In genomic region chr9:109440797-109441287, GRCh38 we compare ENCODE assay signal across 1 cellular context.
A peak's percentile ranks its signal among the peaks of the same experiment; 100 is the strongest.
TF ChIP-seq lines count a peak whose summit lies in the region.

No MANE protein-coding gene starts in this region.

TF ChIP-seq in K562, 482 proteins besides CTCF, POLR2A, EP300 and RAD21 (continued from another document):
- TF ChIP-seq E2F8 (IDR thresholded peaks at IDR 0.05; ENCODE audit: low read depth, partially characterized antibody) = no peak
- peak in 1 of 2 experiments; percentile 41; a peak in 1 of 4 replicates for TF ChIP-seq FOXK2 (conservative IDR thresholded peaks at IDR 0.05 in 1 of 2, IDR thresholded peaks at IDR 0.05 in 1 of 2; ENCODE audit: low read depth in 2 of 2)
- TF ChIP-seq MEF2D (tag; conservative IDR thresholded peaks at IDR 0.05; ENCODE audit: low read depth) = peak; percentile 85
- TF ChIP-seq SMC3 (conservative IDR thresholded peaks at IDR 0.05; ENCODE audit: insufficient read depth, low read depth, low read length) = peak; percentile 51; the same call in 1 of the 2 replicates
- peak; percentile 79 for TF ChIP-seq TBP (optimal IDR thresholded peaks at IDR 0.05; ENCODE audit: low read depth, low read length)
- no peak for TF ChIP-seq GATAD2B (IDR thresholded peaks at IDR 0.05; ENCODE audit: borderline replicate concordance)
- TF ChIP-seq ZFP91 (CRISPR knock-in tag; IDR thresholded peaks at IDR 0.05) = peak; percentile 78
- no peak for TF ChIP-seq SIX5 (IDR thresholded peaks at IDR 0.05; ENCODE audit: borderline replicate concordance in 1 of 2, insufficient read depth in 1 of 2, low read depth in 1 of 2, low read length in 2 of 2)
- peak; percentile 36; the same call in 1 of the 2 replicates for TF ChIP-seq ZNF766 (CRISPR knock-in tag; conservative IDR thresholded peaks at IDR 0.05)
- TF ChIP-seq, protein P1, sequence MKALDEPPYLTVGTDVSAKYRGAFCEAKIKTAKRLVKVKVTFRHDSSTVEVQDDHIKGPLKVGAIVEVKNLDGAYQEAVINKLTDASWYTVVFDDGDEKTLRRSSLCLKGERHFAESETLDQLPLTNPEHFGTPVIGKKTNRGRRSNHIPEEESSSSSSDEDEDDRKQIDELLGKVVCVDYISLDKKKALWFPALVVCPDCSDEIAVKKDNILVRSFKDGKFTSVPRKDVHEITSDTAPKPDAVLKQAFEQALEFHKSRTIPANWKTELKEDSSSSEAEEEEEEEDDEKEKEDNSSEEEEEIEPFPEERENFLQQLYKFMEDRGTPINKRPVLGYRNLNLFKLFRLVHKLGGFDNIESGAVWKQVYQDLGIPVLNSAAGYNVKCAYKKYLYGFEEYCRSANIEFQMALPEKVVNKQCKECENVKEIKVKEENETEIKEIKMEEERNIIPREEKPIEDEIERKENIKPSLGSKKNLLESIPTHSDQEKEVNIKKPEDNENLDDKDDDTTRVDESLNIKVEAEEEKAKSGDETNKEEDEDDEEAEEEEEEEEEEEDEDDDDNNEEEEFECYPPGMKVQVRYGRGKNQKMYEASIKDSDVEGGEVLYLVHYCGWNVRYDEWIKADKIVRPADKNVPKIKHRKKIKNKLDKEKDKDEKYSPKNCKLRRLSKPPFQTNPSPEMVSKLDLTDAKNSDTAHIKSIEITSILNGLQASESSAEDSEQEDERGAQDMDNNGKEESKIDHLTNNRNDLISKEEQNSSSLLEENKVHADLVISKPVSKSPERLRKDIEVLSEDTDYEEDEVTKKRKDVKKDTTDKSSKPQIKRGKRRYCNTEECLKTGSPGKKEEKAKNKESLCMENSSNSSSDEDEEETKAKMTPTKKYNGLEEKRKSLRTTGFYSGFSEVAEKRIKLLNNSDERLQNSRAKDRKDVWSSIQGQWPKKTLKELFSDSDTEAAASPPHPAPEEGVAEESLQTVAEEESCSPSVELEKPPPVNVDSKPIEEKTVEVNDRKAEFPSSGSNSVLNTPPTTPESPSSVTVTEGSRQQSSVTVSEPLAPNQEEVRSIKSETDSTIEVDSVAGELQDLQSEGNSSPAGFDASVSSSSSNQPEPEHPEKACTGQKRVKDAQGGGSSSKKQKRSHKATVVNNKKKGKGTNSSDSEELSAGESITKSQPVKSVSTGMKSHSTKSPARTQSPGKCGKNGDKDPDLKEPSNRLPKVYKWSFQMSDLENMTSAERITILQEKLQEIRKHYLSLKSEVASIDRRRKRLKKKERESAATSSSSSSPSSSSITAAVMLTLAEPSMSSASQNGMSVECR (CRISPR knock-in tag; IDR thresholded peaks at IDR 0.05) = no peak
- no peak for TF ChIP-seq RAD51 (IDR thresholded peaks at IDR 0.05; ENCODE audit: borderline replicate concordance, low read depth)
- TF ChIP-seq MNT (conservative IDR thresholded peaks at IDR 0.05) = no peak
- TF ChIP-seq ASH1L (IDR thresholded peaks at IDR 0.05; ENCODE audit: borderline replicate concordance, low read depth, partially characterized antibody) = no peak
- TF ChIP-seq PML (IDR thresholded peaks at IDR 0.05; ENCODE audit: low read length) = peak; percentile 57; the same call in 1 of the 2 replicates
- TF ChIP-seq ATF1 (CRISPR knock-in tag; IDR thresholded peaks at IDR 0.05) = no peak
- TF ChIP-seq ATF1 (tag; IDR thresholded peaks at IDR 0.05) = peak; percentile 56
- TF ChIP-seq NCOA6 (IDR thresholded peaks at IDR 0.05) = no peak
- peak; percentile 74; the same call in 1 of the 2 replicates for TF ChIP-seq JUN (IDR thresholded peaks at IDR 0.05; ENCODE audit: borderline replicate concordance, low read depth, low read length)
- no peak for TF ChIP-seq JUN (CRISPR knock-in tag; IDR thresholded peaks at IDR 0.05; ENCODE audit: borderline replicate concordance)
- TF ChIP-seq KLF16 (IDR thresholded peaks at IDR 0.05) = peak; percentile 36; the same call in 1 of the 2 replicates
- TF ChIP-seq ZNF197 (CRISPR knock-in tag; IDR thresholded peaks at IDR 0.05; ENCODE audit: low read depth) = no peak
- TF ChIP-seq SPI1 (IDR thresholded peaks at IDR 0.05; ENCODE audit: borderline replicate concordance, low read depth, low read length) = peak; percentile 45; the same call in 1 of the 2 replicates
- TF ChIP-seq ZBTB49 (CRISPR knock-in tag; IDR thresholded peaks at IDR 0.05; ENCODE audit: borderline replicate concordance) = no peak
- peak; percentile 71 for TF ChIP-seq RFX1 (IDR thresholded peaks at IDR 0.05)
- TF ChIP-seq ZC3H11A (IDR thresholded peaks at IDR 0.05; ENCODE audit: low read depth, low read length) = no peak
- no peak for TF ChIP-seq RBM39 (optimal IDR thresholded peaks at IDR 0.05; ENCODE audit: low read depth, low read length)
- TF ChIP-seq CLOCK (CRISPR knock-in tag; IDR thresholded peaks at IDR 0.05; ENCODE audit: borderline replicate concordance) = no peak
- no peak for TF ChIP-seq MAZ (CRISPR knock-in tag; conservative IDR thresholded peaks at IDR 0.05 in 1 of 2, IDR thresholded peaks at IDR 0.05 in 1 of 2)
- TF ChIP-seq, protein P2, sequence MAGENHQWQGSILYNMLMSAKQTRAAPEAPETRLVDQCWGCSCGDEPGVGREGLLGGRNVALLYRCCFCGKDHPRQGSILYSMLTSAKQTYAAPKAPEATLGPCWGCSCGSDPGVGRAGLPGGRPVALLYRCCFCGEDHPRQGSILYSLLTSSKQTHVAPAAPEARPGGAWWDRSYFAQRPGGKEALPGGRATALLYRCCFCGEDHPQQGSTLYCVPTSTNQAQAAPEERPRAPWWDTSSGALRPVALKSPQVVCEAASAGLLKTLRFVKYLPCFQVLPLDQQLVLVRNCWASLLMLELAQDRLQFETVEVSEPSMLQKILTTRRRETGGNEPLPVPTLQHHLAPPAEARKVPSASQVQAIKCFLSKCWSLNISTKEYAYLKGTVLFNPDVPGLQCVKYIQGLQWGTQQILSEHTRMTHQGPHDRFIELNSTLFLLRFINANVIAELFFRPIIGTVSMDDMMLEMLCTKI (IDR thresholded peaks at IDR 0.05; ENCODE audit: partially characterized antibody) = no peak
- TF ChIP-seq ETV6 (IDR thresholded peaks at IDR 0.05; ENCODE audit: borderline replicate concordance in 1 of 2, low read depth in 2 of 2, low read length in 1 of 2) = no peak
- TF ChIP-seq ETV6 (CRISPR knock-in tag; IDR thresholded peaks at IDR 0.05; ENCODE audit: borderline replicate concordance) = no peak
- TF ChIP-seq TEAD4 (IDR thresholded peaks at IDR 0.05; ENCODE audit: low read length) = peak; percentile 42; the same call in 1 of the 2 replicates
- TF ChIP-seq TEAD4 (CRISPR knock-in tag; IDR thresholded peaks at IDR 0.05; ENCODE audit: borderline replicate concordance) = no peak
TF ChIP-seq in K562: peak in this region for 20.
